In the genomic region with DNA sequence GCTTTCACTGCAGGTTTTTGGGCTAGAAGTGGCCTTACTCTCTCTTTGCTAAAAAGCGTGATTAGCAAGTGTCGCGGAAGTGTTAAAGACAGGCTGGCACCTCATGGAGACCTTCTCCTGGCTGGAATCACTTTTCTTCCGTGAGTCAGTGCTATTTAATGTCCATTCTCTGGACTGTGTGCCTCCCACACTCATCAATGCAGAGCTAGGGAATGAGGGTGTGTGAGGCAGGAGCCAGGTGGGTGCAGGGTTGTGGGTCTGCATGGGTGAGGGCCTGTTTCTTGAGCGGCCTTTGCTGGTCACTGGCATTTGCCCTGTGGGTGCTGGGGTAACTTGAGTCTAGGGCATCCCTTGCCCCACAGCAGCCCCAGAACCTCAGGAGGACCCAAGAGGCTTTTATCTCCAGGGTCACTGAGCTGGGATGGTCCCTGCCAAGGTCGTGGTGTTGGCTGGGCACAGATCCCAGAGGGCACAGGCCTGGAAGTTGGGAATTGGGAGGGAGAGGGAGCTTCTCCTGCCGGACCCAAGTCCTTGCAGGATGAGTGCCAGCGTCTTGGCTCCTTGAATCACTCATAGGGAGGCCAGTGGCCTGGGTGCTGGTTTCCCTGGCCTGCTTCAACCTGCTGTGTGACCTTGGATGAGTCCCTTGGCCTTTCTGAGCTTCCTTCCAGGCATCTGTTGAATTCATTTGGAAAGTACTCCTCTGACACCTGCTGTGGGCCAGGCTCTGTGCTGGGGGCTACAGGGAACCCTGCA, we compare ENCODE assay signal across 1 cellular context.
TF ChIP-seq lines count a peak whose summit lies in the region.

No MANE protein-coding gene starts in this region.

TF ChIP-seq in H1, 55 proteins besides CTCF, POLR2A, EP300 and RAD21:
- TF ChIP-seq RFX5 (IDR thresholded peaks at IDR 0.05; ENCODE audit: borderline replicate concordance, low read depth, low read length) (no peak), SP1 (IDR thresholded peaks at IDR 0.05; ENCODE audit: low read depth, low read length) (no peak), SP2 (IDR thresholded peaks at IDR 0.05; ENCODE audit: low read length) (no peak), POU5F1 (IDR thresholded peaks at IDR 0.05; ENCODE audit: low read depth, low read length) (no peak), KDM4A (IDR thresholded peaks at IDR 0.05; ENCODE audit: low read depth, low read length, severe bottlenecking) (no peak), TBP (IDR thresholded peaks at IDR 0.05; ENCODE audit: low read depth, low read length) (no peak), TCF12 (IDR thresholded peaks at IDR 0.05; ENCODE audit: low read depth, low read length) (no peak), ASH2L (IDR thresholded peaks at IDR 0.05; ENCODE audit: low read length) (no peak), SIN3A (conservative IDR thresholded peaks at IDR 0.05 in 1 of 2, IDR thresholded peaks at IDR 0.05 in 1 of 2; ENCODE audit: low read depth in 1 of 2, low read length in 2 of 2) (no peak), CEBPB (IDR thresholded peaks at IDR 0.05; ENCODE audit: low read depth, low read length) (no peak), RBBP5 (IDR thresholded peaks at IDR 0.05; ENCODE audit: borderline replicate concordance, low read depth, low read length) (no peak), GTF2F1 (IDR thresholded peaks at IDR 0.05; ENCODE audit: borderline replicate concordance, low read depth, low read length) (no peak), MAFK (IDR thresholded peaks at IDR 0.05; ENCODE audit: low read depth, low read length) (no peak), FOSL1 (IDR thresholded peaks at IDR 0.05; ENCODE audit: insufficient read depth, low read depth, low read length) (no peak), NANOG (IDR thresholded peaks at IDR 0.05; ENCODE audit: insufficient read depth, low read depth, low read length, poor library complexity, severe bottlenecking) (no peak), SAP30 (IDR thresholded peaks at IDR 0.05; ENCODE audit: insufficient read depth, insufficient replicate concordance, low read length) (no peak), SP4 (IDR thresholded peaks at IDR 0.05; ENCODE audit: low read length) (no peak), BRCA1 (IDR thresholded peaks at IDR 0.05; ENCODE audit: low read depth, low read length) (no peak), CHD2 (IDR thresholded peaks at IDR 0.05; ENCODE audit: low read length) (no peak)
- TF ChIP-seq, protein P1, sequence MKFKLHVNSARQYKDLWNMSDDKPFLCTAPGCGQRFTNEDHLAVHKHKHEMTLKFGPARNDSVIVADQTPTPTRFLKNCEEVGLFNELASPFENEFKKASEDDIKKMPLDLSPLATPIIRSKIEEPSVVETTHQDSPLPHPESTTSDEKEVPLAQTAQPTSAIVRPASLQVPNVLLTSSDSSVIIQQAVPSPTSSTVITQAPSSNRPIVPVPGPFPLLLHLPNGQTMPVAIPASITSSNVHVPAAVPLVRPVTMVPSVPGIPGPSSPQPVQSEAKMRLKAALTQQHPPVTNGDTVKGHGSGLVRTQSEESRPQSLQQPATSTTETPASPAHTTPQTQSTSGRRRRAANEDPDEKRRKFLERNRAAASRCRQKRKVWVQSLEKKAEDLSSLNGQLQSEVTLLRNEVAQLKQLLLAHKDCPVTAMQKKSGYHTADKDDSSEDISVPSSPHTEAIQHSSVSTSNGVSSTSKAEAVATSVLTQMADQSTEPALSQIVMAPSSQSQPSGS (IDR thresholded peaks at IDR 0.05; ENCODE audit: low read length), result no peak
